In genomic region chr16:87847467-87847784, GRCh38 we compare ENCODE assay signal across 1 cellular context.
TF ChIP-seq lines count a peak whose summit lies in the region.

No MANE protein-coding gene starts in this region.

TF ChIP-seq in H1, 55 proteins besides CTCF, POLR2A, EP300 and RAD21:
- no peak for TF ChIP-seq SIRT6 (IDR thresholded peaks at IDR 0.05; ENCODE audit: low read length)
